ENCODE assay signal across 10 cellular contexts in genomic region chr10:77638766-77639101, GRCh38. TPM values are rescaled to one million over a fixed set of nuclear protein-coding genes. Genes with fewer than 3 reads are reported as not detected.
A peak's percentile ranks its signal among the peaks of the same experiment; 100 is the strongest.
DNase-seq lines count a peak whose midpoint lies in the region; ATAC-seq and TF ChIP-seq lines count a peak whose summit lies in the region.
"Had no signal": no experiment of that assay in that cellular context is flagged by ENCODE, and none has a peak within 500 bp of the region (broad histone marks: within the 10 kb centered on the region; RNA-seq: fewer than 3 reads in every experiment).

No MANE protein-coding gene starts in this region.

- H3K36me3 ChIP-seq in cardiac muscle cell (no peaks in the 10 kb centered on the region), mammary epithelial cell (ENCODE audit: insufficient read depth, low read length) (no peaks in the 10 kb centered on the region), mucosa of rectum (ENCODE audit: control insufficient read depth in 2 of 2, insufficient read depth in 2 of 2, low read length in 2 of 2) (no peaks in the 10 kb centered on the region), upper lobe of right lung (no peaks in the 10 kb centered on the region)

- H3K4me3 ChIP-seq in cardiac muscle cell (peak overlapping the region; percentile 70), mammary epithelial cell (replicated peaks in 1 of 3; ENCODE audit: insufficient read depth in 1 of 3, low read depth in 2 of 3, low read length in 3 of 3) (peak overlapping the region in 2 of 3 experiments; percentile 61 to 96), mucosa of rectum (ENCODE audit: low read length in 2 of 2) (peak overlapping the region; percentile 15 to 29), upper lobe of right lung (peak overlapping the region; percentile 23)

- in situ Hi-C loops in mammary epithelial cell (cut with MboI; ENCODE audit: low sequenced_read_pairs in 2 of 2), result loop anchor here (10.0 to 25.0 kb wide), 2 partner anchors 244 to 251 kb away; no protein-coding TSS in a partner anchor

- TF ChIP-seq CTCF in cardiac muscle cell (IDR thresholded peaks at IDR 0.05; ENCODE audit: low read depth, low read length) (no peak), mammary epithelial cell (conservative IDR thresholded peaks at IDR 0.05 in 1 of 2, IDR thresholded peaks at IDR 0.05 in 1 of 2; ENCODE audit: extremely low read depth in 1 of 2, insufficient read depth in 1 of 2, low read depth in 1 of 2, low read length in 2 of 2) (no peak), upper lobe of right lung (IDR thresholded peaks at IDR 0.05) (no peak), foreskin keratinocyte (conservative IDR thresholded peaks at IDR 0.05) (no peak)

- dilution Hi-C loops in mammary epithelial cell (cut with HindIII; ENCODE audit: low sequenced_read_pairs), result loop anchor here (25.0 kb wide), 2 partner anchors 251 to 476 kb away; no protein-coding TSS in a partner anchor

- H3K9ac ChIP-seq in mammary epithelial cell (ENCODE audit: insufficient read depth, low read length), result no peak overlapping the region
- peak overlapping the region in 1 of 2 donors; percentile 45 for H3K9ac ChIP-seq in mucosa of rectum (ENCODE audit: low read depth in 1 of 2, low read length in 2 of 2)

- H3K4me1 ChIP-seq in cardiac muscle cell (ENCODE audit: low read depth) (peaks cover 4% of the 10 kb centered on the region), mammary epithelial cell (ENCODE audit: insufficient read depth, low read length) (peaks cover 30% of the 10 kb centered on the region), mucosa of rectum (ENCODE audit: control insufficient read depth in 2 of 2, insufficient read depth in 2 of 2, low read length in 2 of 2) (no peaks in the 10 kb centered on the region), upper lobe of right lung (no peaks in the 10 kb centered on the region), foreskin keratinocyte (no peaks in the 10 kb centered on the region)

- H3K9me3 ChIP-seq in cardiac muscle cell (ENCODE audit: low read depth) (no peaks in the 10 kb centered on the region), mammary epithelial cell (replicated peaks; ENCODE audit: insufficient read depth, low read length) (no peaks in the 10 kb centered on the region), mucosa of rectum (ENCODE audit: control insufficient read depth in 2 of 2, low read length in 2 of 2) (no peaks in the 10 kb centered on the region), upper lobe of right lung (no peaks in the 10 kb centered on the region)

- CTCF ChIA-PET in mammary epithelial cell (lab: Charles Lee; ENCODE audit: low non-redundant PET), result interaction anchor here (1.0 kb wide), 1 partner anchor 73 kb away, joined by 4 read pairs; no protein-coding TSS in a partner anchor

- H3K27ac ChIP-seq in cardiac muscle cell (no peak overlapping the region), mammary epithelial cell (ENCODE audit: insufficient read depth, low read depth, low read length) (no peak overlapping the region), mucosa of rectum (ENCODE audit: low read depth in 2 of 2, low read length in 2 of 2) (no peak overlapping the region), upper lobe of right lung (no peak overlapping the region), foreskin keratinocyte (no peak overlapping the region)

- intact Hi-C loops in left cardiac atrium (cut with DNase I) (no loop called here), mammary epithelial cell (cut with micrococcal nuclease) (loop anchor here (5.0 kb wide), 1 partner anchor 136 kb away; no protein-coding TSS in a partner anchor), upper lobe of right lung (cut with DNase I) (no loop called here)

- peak overlapping the region; percentile 94 for H2AFZ ChIP-seq in mammary epithelial cell (ENCODE audit: low read depth, low read length)

- H3K27me3 ChIP-seq in cardiac muscle cell, result peaks cover 77% of the 10 kb centered on the region
- H3K27me3 ChIP-seq in mammary epithelial cell (ENCODE audit: insufficient read depth, low read length), result no peaks in the 10 kb centered on the region
- peaks cover 24 to 34% of the 10 kb centered on the region in 2 donors for H3K27me3 ChIP-seq in mucosa of rectum (ENCODE audit: control insufficient read depth in 2 of 2, insufficient read depth in 2 of 2, low read length in 2 of 2)
- peaks cover 50% of the 10 kb centered on the region for H3K27me3 ChIP-seq in upper lobe of right lung
- peaks cover 43% of the 10 kb centered on the region for H3K27me3 ChIP-seq in foreskin keratinocyte

- BruUV-seq in mammary epithelial cell (replicated peaks; lab: Mats Ljungman, UMichigan), result no TSS peak

- DNase-seq in cardiac muscle cell (ENCODE audit: low read depth in 1 of 2, low spot score in 1 of 2) (no peak), left cardiac atrium (no peak), mammary epithelial cell (no peak), upper lobe of right lung (no peak), NCI-H1092 treated with DMSO at 0.1 percent for 48 hours (lab: John Stamatoyannopoulos, UW) (no peak), foreskin keratinocyte (no peak), OCI-M1 (lab: John Stamatoyannopoulos, UW) (no peak)
- DNase-seq: activated CD4-positive, CD25-positive, alpha-beta regulatory T cell; NCI-H2029 treated with DMSO at 0.1 percent for 48 hours had no signal

- peak overlapping the region; percentile 92 for H3K4me2 ChIP-seq in mammary epithelial cell (ENCODE audit: insufficient read depth, low read depth, low read length)

- no peaks in the 10 kb centered on the region for H4K20me1 ChIP-seq in mammary epithelial cell (ENCODE audit: insufficient read depth, low read length)

- ATAC-seq in left cardiac atrium (no peak), upper lobe of right lung (no peak), foreskin keratinocyte (no peak)

- peaks cover 37% of the 10 kb centered on the region for H3K79me2 ChIP-seq in mammary epithelial cell (ENCODE audit: insufficient read depth, low read length)

- WGBS in mammary epithelial cell (ENCODE audit: low coverage, missing lambda C conversion rate), result 56% methylated on average over 6 of the region's 9 CpGs

RNA-seq across cellular contexts. Expression of gene KCNMA1, which starts 1.1 kb away (rescaled TPM):
- total RNA-seq in cardiac muscle cell (1.8 and 3.2 TPM in 2 replicates), left cardiac atrium (1 to 10 TPM; 4.1 to 5.3 TPM), mammary epithelial cell (10 to 100 TPM in 1 of 2 donors, 1 to 10 TPM in 1; 3.8 to 45.9 TPM), upper lobe of right lung (26.3 TPM), foreskin keratinocyte (2.8 and 3.9 TPM in 2 replicates)
- polyA plus RNA-seq in cardiac muscle cell (1.7 and 1.9 TPM in 2 replicates), mammary epithelial cell (29.7 TPM), foreskin keratinocyte (4.3 TPM in 2 replicates)
- 62.8 TPM for polyA minus RNA-seq in mammary epithelial cell

Comparison
In these comparisons a context has a peak if more than half of its experiments do, and no peak if none do; other contexts are left out.
1. H3K4me3 ChIP-seq: peak in every context shown above with its lines; median percentile 78 in mammary epithelial cell; 70 in cardiac muscle cell; 23 in upper lobe of right lung; 22 in mucosa of rectum.